23 cellular contexts compared by ENCODE assay signal in the genomic region with DNA sequence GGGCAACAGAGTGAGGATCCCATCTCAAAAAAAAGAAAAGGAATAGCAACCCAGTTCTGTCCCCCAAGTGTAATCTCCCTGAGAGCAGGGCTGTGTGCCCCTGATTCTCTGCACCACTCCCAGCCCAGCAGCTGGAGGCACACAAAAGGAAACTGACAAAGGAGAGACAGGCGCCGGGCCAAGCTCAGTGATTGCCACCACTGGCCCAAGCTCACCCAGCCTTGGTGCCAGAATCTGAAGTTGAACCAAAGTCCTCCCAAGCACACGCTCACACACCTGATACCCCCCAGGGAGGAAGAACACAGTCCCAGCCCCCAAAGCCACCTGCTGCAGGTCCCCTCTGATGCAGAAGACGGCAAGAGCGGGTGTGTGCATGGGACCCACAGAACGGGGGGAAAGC. TPM values are rescaled to one million over a fixed set of nuclear protein-coding genes. Genes with fewer than 3 reads are reported as not detected.
DNase-seq lines count a peak whose midpoint lies in the region; ATAC-seq and TF ChIP-seq lines count a peak whose summit lies in the region.
"Had no signal": no experiment of that assay in that cellular context is flagged by ENCODE, and none has a peak within 500 bp of the region (broad histone marks: within the 10 kb centered on the region; RNA-seq: fewer than 3 reads in every experiment).

No MANE protein-coding gene starts in this region.

- H3K27ac ChIP-seq in RWPE1 (peak overlapping the region; percentile 16; the same call in 1 of the 2 replicates), sigmoid colon (peak overlapping the region in 2 of 4 donors; percentile 14)
- H3K27ac ChIP-seq: A549; BLaER1 treated with 17β-estradiol and CSF1 and Interleukin-3, amounts not matched to agents 10 nM and 100 nM; GM23248 had no signal

- no peak for TF ChIP-seq CTCF in RWPE1 (conservative IDR thresholded peaks at IDR 0.05; ENCODE audit: low read depth)
- TF ChIP-seq CTCF in sigmoid colon (IDR thresholded peaks at IDR 0.05), result no peak

- TF ChIP-seq POLR2A in sigmoid colon (IDR thresholded peaks at IDR 0.05), result no peak

- H3K4me3 ChIP-seq in sigmoid colon, result no peak overlapping the region
- H3K4me3 ChIP-seq: A549; BLaER1 treated with 17β-estradiol and CSF1 and Interleukin-3, amounts not matched to agents 10 nM and 100 nM; GM12878; GM23248 had no signal

- H3K36me3 Mint-ChIP-seq in effector memory CD8-positive, alpha-beta T cell (ENCODE audit: insufficient read depth), result peaks cover 65% of the 10 kb centered on the region

- intact Hi-C loops in sigmoid colon (cut with DNase I), result no loop called here

- peaks cover 12 to 16% of the 10 kb centered on the region in 2 donors for H3K4me1 Mint-ChIP-seq in effector memory CD8-positive, alpha-beta T cell (ENCODE audit: low read depth in 2 of 2)
- H3K4me1 Mint-ChIP-seq: CD14-positive monocyte had no signal

- H3K36me3 ChIP-seq in sigmoid colon, result peaks cover 18 to 89% (median 71%) of the 10 kb centered on the region in 4 donors

- no peaks in the 10 kb centered on the region for H3K27me3 Mint-ChIP-seq in effector memory CD8-positive, alpha-beta T cell
- H3K27me3 Mint-ChIP-seq: CD4-positive, alpha-beta T cell had no signal

- CTCF ChIA-PET in RWPE1 (lab: Yijun Ruan, JAX), result interaction anchor here (0.6 to 0.7 kb wide), 2 partner anchors 36 to 121 kb away, joined by 3 to 4 read pairs; no protein-coding TSS in a partner anchor

- H3K9me3 Mint-ChIP-seq in effector memory CD8-positive, alpha-beta T cell, result no peaks in the 10 kb centered on the region
- H3K9me3 Mint-ChIP-seq: CD14-positive monocyte; CD4-positive, alpha-beta T cell; CD8-positive, alpha-beta memory T cell; H9 had no signal

- DNase-seq in RWPE1 (ENCODE audit: low spot score), result no peak
- DNase-seq in effector memory CD8-positive, alpha-beta T cell, result no peak
- DNase-seq in sigmoid colon, result peak; percentile 62
- DNase-seq in dermis blood vessel endothelial cell, result no peak
- DNase-seq: 8988T; ACHN; AML-193; BE2C; CD4-positive, alpha-beta T cell; CD8-positive, alpha-beta memory T cell; DMS 273 treated with DMSO at 0.1 percent for 48 hours; DMS79; EL; GDM1; GM23248; H9 had no signal

- WGBS in sigmoid colon, 2 donors, result 90 to 91% methylated on average over 6 of the region's 6 CpGs

- TF ChIP-seq EP300 in sigmoid colon (IDR thresholded peaks at IDR 0.05), result no peak

- H3K27me3 ChIP-seq in sigmoid colon, result no peaks in the 10 kb centered on the region
- H3K27me3 ChIP-seq: BE2C; BLaER1 treated with 17β-estradiol and CSF1 and Interleukin-3, amounts not matched to agents 10 nM and 100 nM had no signal

- peaks cover 0 to 34% (median 30%) of the 10 kb centered on the region in 4 donors for H3K4me1 ChIP-seq in sigmoid colon
- H3K4me1 ChIP-seq: A549, BE2C had no signal

- POLR2A ChIA-PET in RWPE1 (lab: Yijun Ruan, JAX; ENCODE audit: low non-redundant PET), result no interaction called here

- H3K27ac Mint-ChIP-seq in effector memory CD8-positive, alpha-beta T cell, result peak overlapping the region; percentile 12 to 44
- H3K27ac Mint-ChIP-seq: CD4-positive, alpha-beta T cell; CD8-positive, alpha-beta memory T cell; H9 had no signal

- no peaks in the 10 kb centered on the region for H3K9me3 ChIP-seq in sigmoid colon
- H3K9me3 ChIP-seq: A549; BE2C; BLaER1 treated with 17β-estradiol and CSF1 and Interleukin-3, amounts not matched to agents 10 nM and 100 nM had no signal

- H3K4me3 Mint-ChIP-seq in effector memory CD8-positive, alpha-beta T cell, result no peak overlapping the region
- H3K4me3 Mint-ChIP-seq: CD14-positive monocyte; CD4-positive, alpha-beta T cell; H9 had no signal

- ATAC-seq in effector memory CD8-positive, alpha-beta T cell (replicated peaks), result no peak
- ATAC-seq in HG03520 (IDR thresholded peaks at IDR 0.05; ENCODE audit: unreplicated experiment) (no peak), HG02798 (IDR thresholded peaks at IDR 0.05; ENCODE audit: poor library complexity, unreplicated experiment) (no peak)
- ATAC-seq: A549, GM12878, HCT116 had no signal

RNA-seq across cellular contexts. Expression of a gene that starts 50.3 kb away (rescaled TPM):
- total RNA-seq in sigmoid colon (100 to 1,000 TPM in 1 of 4 donors, 10 to 100 TPM in 3; 32.5 to 187 (median 59.9) TPM), dermis blood vessel endothelial cell (42.5 and 89.4 TPM in 2 replicates)
- polyA plus RNA-seq in sigmoid colon, result 10 to 100 TPM; 12.6 to 61.8 (median 19.9) TPM
